In genomic region chr15:66981746-66982145, GRCh38 we compare ENCODE assay signal across 1 cellular context.
TF ChIP-seq lines count a peak whose summit lies in the region.

No MANE protein-coding gene starts in this region.

TF ChIP-seq in GM23338, 12 proteins besides CTCF, POLR2A, EP300 and RAD21:
- TF ChIP-seq ZNF462 (CRISPR knock-in tag; IDR thresholded peaks at IDR 0.05) (no peak), JUNB (IDR thresholded peaks at IDR 0.05; ENCODE audit: unreplicated experiment) (no peak), STAT1 (IDR thresholded peaks at IDR 0.05; ENCODE audit: unreplicated experiment) (no peak), REST (IDR thresholded peaks at IDR 0.05; ENCODE audit: unreplicated experiment) (no peak), ZNF114 (CRISPR knock-in tag; IDR thresholded peaks at IDR 0.05) (no peak), EZH2 (IDR thresholded peaks at IDR 0.05; ENCODE audit: low read depth, unreplicated experiment) (no peak), ETS1 (IDR thresholded peaks at IDR 0.05) (no peak), ZNF331 (CRISPR knock-in tag; IDR thresholded peaks at IDR 0.05; ENCODE audit: low read depth) (no peak), CREB1 (CRISPR knock-in tag; IDR thresholded peaks at IDR 0.05; ENCODE audit: low read depth) (no peak), NANOG (IDR thresholded peaks at IDR 0.05; ENCODE audit: borderline replicate concordance) (no peak), POLR2AphosphoS5 (IDR thresholded peaks at IDR 0.05; ENCODE audit: low read depth) (no peak), EZH2phosphoT487 (IDR thresholded peaks at IDR 0.05; ENCODE audit: unreplicated experiment) (no peak)
